Comparison of ENCODE assay signal across 13 cellular contexts in genomic region chr13:66312312-66313087, GRCh38.
DNase-seq lines count a peak whose midpoint lies in the region; ATAC-seq, FAIRE-seq and TF ChIP-seq lines count a peak whose summit lies in the region.
"Had no signal": no experiment of that assay in that cellular context is flagged by ENCODE, and none has a peak within 500 bp of the region (broad histone marks: within the 10 kb centered on the region; RNA-seq: fewer than 3 reads in every experiment).

No MANE protein-coding gene starts in this region.

- no peak for FAIRE-seq in frontal cortex (lab: Jason Lieb, UNC)

- H3K4me3 Mint-ChIP-seq in mesothelial cell of epicardium = no peak overlapping the region
- H3K4me3 Mint-ChIP-seq: H9 had no signal

- H3K27ac ChIP-seq in left lung = no peak overlapping the region

- H3K27me3 Mint-ChIP-seq in mesothelial cell of epicardium (ENCODE audit: low read depth) = no peaks in the 10 kb centered on the region

- H3K4me1 Mint-ChIP-seq in mesothelial cell of epicardium = no peaks in the 10 kb centered on the region

- intact Hi-C loops in left lung (cut with DNase I) = no loop called here

- H3K4me3 ChIP-seq in astrocyte of the spinal cord (ENCODE audit: low read depth, low read length) (no peak overlapping the region), left lung (no peak overlapping the region)

- peaks cover 4% of the 10 kb centered on the region for H3K9me3 Mint-ChIP-seq in mesothelial cell of epicardium
- H3K9me3 Mint-ChIP-seq: H9 had no signal

- H3K36me3 ChIP-seq in left lung = no peaks in the 10 kb centered on the region

- H3K36me3 Mint-ChIP-seq in mesothelial cell of epicardium = no peaks in the 10 kb centered on the region

- H3K27me3 ChIP-seq in left lung = no peaks in the 10 kb centered on the region

- no peak for TF ChIP-seq CTCF in astrocyte of the spinal cord (IDR thresholded peaks at IDR 0.05; ENCODE audit: low read depth, low read length)
- no peak for TF ChIP-seq CTCF in left lung (IDR thresholded peaks at IDR 0.05)
- no peak for TF ChIP-seq CTCF in mesothelial cell of epicardium (IDR thresholded peaks at IDR 0.05; ENCODE audit: unreplicated experiment)

- in situ Hi-C loops in astrocyte of the spinal cord (cut with HindIII; ENCODE audit: low sequenced_read_pairs) = no loop called here

- no peak overlapping the region for H3K27ac Mint-ChIP-seq in mesothelial cell of epicardium

- peaks cover 0 to 7% of the 10 kb centered on the region in 2 donors for H3K9me3 ChIP-seq in left lung

- ATAC-seq in left lung = peak; percentile 68
- no peak for ATAC-seq in GM18517 (IDR thresholded peaks at IDR 0.05; ENCODE audit: unreplicated experiment)

- DNase-seq in AG08395 (ENCODE audit: low spot score) = peak; percentile 4
- peak; percentile 35 for DNase-seq in HT-29 (ENCODE audit: low spot score)
- DNase-seq in astrocyte of the spinal cord (ENCODE audit: low read depth, low spot score) = peak; percentile 92
- no peak for DNase-seq in left lung
- no peak for DNase-seq in RKO (ENCODE audit: low spot score)
- DNase-seq in mesothelial cell of epicardium (ENCODE audit: low spot score in 2 of 2, unreplicated experiment in 2 of 2) = no peak
- no peak for DNase-seq in frontal cortex (ENCODE audit: low spot score in 2 of 2)
- DNase-seq: activated T-cell treated with anti-CD3 and anti-CD28 coated beads for 4 hours, DMS79 treated with DMSO at 0.1 percent for 48 hours, H9, left cardiac atrium, retina had no signal

- no peaks in the 10 kb centered on the region for H3K4me1 ChIP-seq in left lung

Comparison
In these comparisons a context has a peak if more than half of its experiments do, and no peak if none do; other contexts are left out.
1. DNase-seq: peak in AG08395 (single experiment), HT-29 (single experiment) and astrocyte of the spinal cord (single experiment); none in left lung (0 of 2), RKO (single experiment), mesothelial cell of epicardium (0 of 2) and frontal cortex (0 of 2).